Comparison of ENCODE assay signal across 1 cellular context in the genomic region with DNA sequence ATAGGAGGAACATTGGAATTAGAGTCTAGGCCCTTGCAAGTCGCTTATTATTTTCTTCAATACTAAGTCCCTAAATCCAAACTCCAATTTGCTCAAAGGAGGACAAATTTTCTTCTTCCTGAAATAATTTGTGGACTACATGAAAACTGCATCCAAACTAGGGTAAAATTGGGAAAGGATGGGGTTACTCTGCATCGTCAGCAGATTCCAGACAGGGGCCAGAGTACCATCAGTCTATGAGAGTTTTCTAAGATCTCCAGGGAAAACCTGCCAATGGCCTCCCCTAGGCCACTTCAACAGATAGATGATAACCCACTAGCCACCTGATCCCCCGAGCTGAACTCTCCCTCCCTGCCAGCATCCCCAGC.
TF ChIP-seq lines count a peak whose summit lies in the region.

No MANE protein-coding gene starts in this region.

TF ChIP-seq in GM12878, 131 proteins besides CTCF, POLR2A, EP300 and RAD21:
- TF ChIP-seq SIX5 (IDR thresholded peaks at IDR 0.05; ENCODE audit: low read depth, low read length, severe bottlenecking) (no peak), MXI1 (IDR thresholded peaks at IDR 0.05; ENCODE audit: low read depth, low read length) (no peak), YY1 (IDR thresholded peaks at IDR 0.05; ENCODE audit: low read depth, low read length) (no peak), SMAD5 (IDR thresholded peaks at IDR 0.05; ENCODE audit: low read depth) (no peak), ESRRA (IDR thresholded peaks at IDR 0.05; ENCODE audit: low read length) (no peak), EZH2 (IDR thresholded peaks at IDR 0.05; ENCODE audit: borderline replicate concordance, control insufficient read depth, low read depth, low read length) (no peak), SPI1 (IDR thresholded peaks at IDR 0.05; ENCODE audit: borderline replicate concordance, insufficient read depth, low read depth, low read length) (no peak), CBX3 (IDR thresholded peaks at IDR 0.05; ENCODE audit: borderline replicate concordance, low read depth) (no peak), ZNF622 (IDR thresholded peaks at IDR 0.05) (no peak), BHLHE40 (IDR thresholded peaks at IDR 0.05; ENCODE audit: borderline replicate concordance in 1 of 2, low read depth in 2 of 2, low read length in 1 of 2) (no peak), MYC (IDR thresholded peaks at IDR 0.05; ENCODE audit: insufficient read depth, insufficient read length, insufficient replicate concordance, low read length, severe bottlenecking) (no peak), TCF12 (IDR thresholded peaks at IDR 0.05; ENCODE audit: low read depth, low read length) (no peak), RFX5 (IDR thresholded peaks at IDR 0.05; ENCODE audit: low read depth, low read length) (no peak), RUNX3 (IDR thresholded peaks at IDR 0.05; ENCODE audit: low read length) (no peak), SMAD1 (IDR thresholded peaks at IDR 0.05; ENCODE audit: low read depth, partially characterized antibody) (no peak), HDGF (IDR thresholded peaks at IDR 0.05) (no peak)
- TF ChIP-seq, protein P1, sequence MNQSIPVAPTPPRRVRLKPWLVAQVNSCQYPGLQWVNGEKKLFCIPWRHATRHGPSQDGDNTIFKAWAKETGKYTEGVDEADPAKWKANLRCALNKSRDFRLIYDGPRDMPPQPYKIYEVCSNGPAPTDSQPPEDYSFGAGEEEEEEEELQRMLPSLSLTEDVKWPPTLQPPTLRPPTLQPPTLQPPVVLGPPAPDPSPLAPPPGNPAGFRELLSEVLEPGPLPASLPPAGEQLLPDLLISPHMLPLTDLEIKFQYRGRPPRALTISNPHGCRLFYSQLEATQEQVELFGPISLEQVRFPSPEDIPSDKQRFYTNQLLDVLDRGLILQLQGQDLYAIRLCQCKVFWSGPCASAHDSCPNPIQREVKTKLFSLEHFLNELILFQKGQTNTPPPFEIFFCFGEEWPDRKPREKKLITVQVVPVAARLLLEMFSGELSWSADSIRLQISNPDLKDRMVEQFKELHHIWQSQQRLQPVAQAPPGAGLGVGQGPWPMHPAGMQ (IDR thresholded peaks at IDR 0.05; ENCODE audit: borderline replicate concordance), result no peak
- TF ChIP-seq, protein P2, sequence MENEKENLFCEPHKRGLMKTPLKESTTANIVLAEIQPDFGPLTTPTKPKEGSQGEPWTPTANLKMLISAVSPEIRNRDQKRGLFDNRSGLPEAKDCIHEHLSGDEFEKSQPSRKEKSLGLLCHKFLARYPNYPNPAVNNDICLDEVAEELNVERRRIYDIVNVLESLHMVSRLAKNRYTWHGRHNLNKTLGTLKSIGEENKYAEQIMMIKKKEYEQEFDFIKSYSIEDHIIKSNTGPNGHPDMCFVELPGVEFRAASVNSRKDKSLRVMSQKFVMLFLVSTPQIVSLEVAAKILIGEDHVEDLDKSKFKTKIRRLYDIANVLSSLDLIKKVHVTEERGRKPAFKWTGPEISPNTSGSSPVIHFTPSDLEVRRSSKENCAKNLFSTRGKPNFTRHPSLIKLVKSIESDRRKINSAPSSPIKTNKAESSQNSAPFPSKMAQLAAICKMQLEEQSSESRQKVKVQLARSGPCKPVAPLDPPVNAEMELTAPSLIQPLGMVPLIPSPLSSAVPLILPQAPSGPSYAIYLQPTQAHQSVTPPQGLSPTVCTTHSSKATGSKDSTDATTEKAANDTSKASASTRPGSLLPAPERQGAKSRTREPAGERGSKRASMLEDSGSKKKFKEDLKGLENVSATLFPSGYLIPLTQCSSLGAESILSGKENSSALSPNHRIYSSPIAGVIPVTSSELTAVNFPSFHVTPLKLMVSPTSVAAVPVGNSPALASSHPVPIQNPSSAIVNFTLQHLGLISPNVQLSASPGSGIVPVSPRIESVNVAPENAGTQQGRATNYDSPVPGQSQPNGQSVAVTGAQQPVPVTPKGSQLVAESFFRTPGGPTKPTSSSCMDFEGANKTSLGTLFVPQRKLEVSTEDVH (IDR thresholded peaks at IDR 0.05; ENCODE audit: low read depth, partially characterized antibody), result no peak
- TF ChIP-seq, protein P3, sequence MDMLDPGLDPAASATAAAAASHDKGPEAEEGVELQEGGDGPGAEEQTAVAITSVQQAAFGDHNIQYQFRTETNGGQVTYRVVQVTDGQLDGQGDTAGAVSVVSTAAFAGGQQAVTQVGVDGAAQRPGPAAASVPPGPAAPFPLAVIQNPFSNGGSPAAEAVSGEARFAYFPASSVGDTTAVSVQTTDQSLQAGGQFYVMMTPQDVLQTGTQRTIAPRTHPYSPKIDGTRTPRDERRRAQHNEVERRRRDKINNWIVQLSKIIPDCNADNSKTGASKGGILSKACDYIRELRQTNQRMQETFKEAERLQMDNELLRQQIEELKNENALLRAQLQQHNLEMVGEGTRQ (IDR thresholded peaks at IDR 0.05; ENCODE audit: borderline replicate concordance, low read depth, low read length), result no peak
- TF ChIP-seq, protein P4, sequence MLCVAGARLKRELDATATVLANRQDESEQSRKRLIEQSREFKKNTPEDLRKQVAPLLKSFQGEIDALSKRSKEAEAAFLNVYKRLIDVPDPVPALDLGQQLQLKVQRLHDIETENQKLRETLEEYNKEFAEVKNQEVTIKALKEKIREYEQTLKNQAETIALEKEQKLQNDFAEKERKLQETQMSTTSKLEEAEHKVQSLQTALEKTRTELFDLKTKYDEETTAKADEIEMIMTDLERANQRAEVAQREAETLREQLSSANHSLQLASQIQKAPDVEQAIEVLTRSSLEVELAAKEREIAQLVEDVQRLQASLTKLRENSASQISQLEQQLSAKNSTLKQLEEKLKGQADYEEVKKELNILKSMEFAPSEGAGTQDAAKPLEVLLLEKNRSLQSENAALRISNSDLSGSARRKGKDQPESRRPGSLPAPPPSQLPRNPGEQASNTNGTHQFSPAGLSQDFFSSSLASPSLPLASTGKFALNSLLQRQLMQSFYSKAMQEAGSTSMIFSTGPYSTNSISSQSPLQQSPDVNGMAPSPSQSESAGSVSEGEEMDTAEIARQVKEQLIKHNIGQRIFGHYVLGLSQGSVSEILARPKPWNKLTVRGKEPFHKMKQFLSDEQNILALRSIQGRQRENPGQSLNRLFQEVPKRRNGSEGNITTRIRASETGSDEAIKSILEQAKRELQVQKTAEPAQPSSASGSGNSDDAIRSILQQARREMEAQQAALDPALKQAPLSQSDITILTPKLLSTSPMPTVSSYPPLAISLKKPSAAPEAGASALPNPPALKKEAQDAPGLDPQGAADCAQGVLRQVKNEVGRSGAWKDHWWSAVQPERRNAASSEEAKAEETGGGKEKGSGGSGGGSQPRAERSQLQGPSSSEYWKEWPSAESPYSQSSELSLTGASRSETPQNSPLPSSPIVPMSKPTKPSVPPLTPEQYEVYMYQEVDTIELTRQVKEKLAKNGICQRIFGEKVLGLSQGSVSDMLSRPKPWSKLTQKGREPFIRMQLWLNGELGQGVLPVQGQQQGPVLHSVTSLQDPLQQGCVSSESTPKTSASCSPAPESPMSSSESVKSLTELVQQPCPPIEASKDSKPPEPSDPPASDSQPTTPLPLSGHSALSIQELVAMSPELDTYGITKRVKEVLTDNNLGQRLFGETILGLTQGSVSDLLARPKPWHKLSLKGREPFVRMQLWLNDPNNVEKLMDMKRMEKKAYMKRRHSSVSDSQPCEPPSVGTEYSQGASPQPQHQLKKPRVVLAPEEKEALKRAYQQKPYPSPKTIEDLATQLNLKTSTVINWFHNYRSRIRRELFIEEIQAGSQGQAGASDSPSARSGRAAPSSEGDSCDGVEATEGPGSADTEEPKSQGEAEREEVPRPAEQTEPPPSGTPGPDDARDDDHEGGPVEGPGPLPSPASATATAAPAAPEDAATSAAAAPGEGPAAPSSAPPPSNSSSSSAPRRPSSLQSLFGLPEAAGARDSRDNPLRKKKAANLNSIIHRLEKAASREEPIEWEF (IDR thresholded peaks at IDR 0.05; ENCODE audit: insufficient replicate concordance, low read depth, low read length), result no peak
